In genomic region chr10:30392564-30392990, GRCh38 we compare ENCODE assay signal across 1 cellular context.
TF ChIP-seq lines count a peak whose summit lies in the region.

No MANE protein-coding gene starts in this region.

TF ChIP-seq in HepG2, 621 proteins besides CTCF, POLR2A, EP300 and RAD21 (continued from another document and continues in another):
- peak; percentile 49; the same call in 1 of the 2 replicates for TF ChIP-seq HNF1B (CRISPR knock-in tag; IDR thresholded peaks at IDR 0.05)
- TF ChIP-seq ZNF577 (CRISPR knock-in tag; IDR thresholded peaks at IDR 0.05; ENCODE audit: borderline replicate concordance, low read depth): no peak
- TF ChIP-seq NCOR1 (IDR thresholded peaks at IDR 0.05; ENCODE audit: borderline replicate concordance, low read length): no peak
- no peak for TF ChIP-seq ARID3A (IDR thresholded peaks at IDR 0.05; ENCODE audit: low read depth, low read length)
- TF ChIP-seq ZNF589 (CRISPR knock-in tag; conservative IDR thresholded peaks at IDR 0.05): no peak
- peak; percentile 99 for TF ChIP-seq STAG1 (CRISPR knock-in tag; IDR thresholded peaks at IDR 0.05)
- peak; percentile 34; the same call in 1 of the 2 replicates for TF ChIP-seq IRF2 (CRISPR knock-in tag; IDR thresholded peaks at IDR 0.05)
- 0 out of 2 replicates have a peak, but pooled peaks have one; percentile 31 for TF ChIP-seq SPEN (CRISPR knock-in tag; IDR thresholded peaks at IDR 0.05; ENCODE audit: low read depth)
- peak; percentile 50; the same call in 1 of the 2 replicates for TF ChIP-seq ZNF839 (CRISPR knock-in tag; IDR thresholded peaks at IDR 0.05; ENCODE audit: borderline replicate concordance)
- no peak for TF ChIP-seq MTA3 (CRISPR knock-in tag; IDR thresholded peaks at IDR 0.05)
- TF ChIP-seq ZNF782 (CRISPR knock-in tag; IDR thresholded peaks at IDR 0.05; ENCODE audit: borderline replicate concordance): 0 out of 2 replicates have a peak, but pooled peaks have one; percentile 34
- TF ChIP-seq RARA (CRISPR knock-in tag; IDR thresholded peaks at IDR 0.05): 0 out of 2 replicates have a peak, but pooled peaks have one; percentile 17
- TF ChIP-seq RXRB (CRISPR knock-in tag; IDR thresholded peaks at IDR 0.05; ENCODE audit: borderline replicate concordance): peak; percentile 43; the same call in 1 of the 2 replicates
- peak; percentile 40; the same call in 1 of the 2 replicates for TF ChIP-seq ZMYM3 (CRISPR knock-in tag; IDR thresholded peaks at IDR 0.05)
- no peak for TF ChIP-seq ZNF414 (CRISPR knock-in tag; IDR thresholded peaks at IDR 0.05)
- peak; percentile 48; the same call in 1 of the 2 replicates for TF ChIP-seq HOXA3 (CRISPR knock-in tag; IDR thresholded peaks at IDR 0.05)
- peak; percentile 39 for TF ChIP-seq TEAD3 (CRISPR knock-in tag; optimal IDR thresholded peaks at IDR 0.05; ENCODE audit: borderline replicate concordance)
- TF ChIP-seq PATZ1 (CRISPR knock-in tag; IDR thresholded peaks at IDR 0.05): 0 out of 2 replicates have a peak, but pooled peaks have one; percentile 26
- TF ChIP-seq EZH2 (conservative IDR thresholded peaks at IDR 0.05; ENCODE audit: low read depth, low read length): no peak
- no peak for TF ChIP-seq MXD3 (CRISPR knock-in tag; IDR thresholded peaks at IDR 0.05)
- no peak for TF ChIP-seq MED1 (CRISPR knock-in tag; IDR thresholded peaks at IDR 0.05)
- no peak for TF ChIP-seq MAFK (conservative IDR thresholded peaks at IDR 0.05 in 1 of 2, IDR thresholded peaks at IDR 0.05 in 1 of 2; ENCODE audit: low read length in 2 of 2)
- TF ChIP-seq TGIF2 (CRISPR knock-in tag; IDR thresholded peaks at IDR 0.05): no peak
- no peak for TF ChIP-seq SNAPC2 (CRISPR knock-in tag; IDR thresholded peaks at IDR 0.05)
- peak; percentile 45; the same call in 1 of the 2 replicates for TF ChIP-seq TFAP4 (IDR thresholded peaks at IDR 0.05; ENCODE audit: borderline replicate concordance, low read depth)
- no peak for TF ChIP-seq KLF16 (CRISPR knock-in tag; IDR thresholded peaks at IDR 0.05)
- no peak for TF ChIP-seq ZBTB4 (CRISPR knock-in tag; IDR thresholded peaks at IDR 0.05; ENCODE audit: borderline replicate concordance)
- no peak for TF ChIP-seq ZKSCAN1 (IDR thresholded peaks at IDR 0.05; ENCODE audit: low read length)
- TF ChIP-seq ERF (CRISPR knock-in tag; IDR thresholded peaks at IDR 0.05): peak; percentile 61; the same call in 1 of the 2 replicates
- no peak for TF ChIP-seq CENPX (CRISPR knock-in tag; IDR thresholded peaks at IDR 0.05)
- TF ChIP-seq ATM (IDR thresholded peaks at IDR 0.05; ENCODE audit: borderline replicate concordance): no peak
- no peak for TF ChIP-seq DRAP1 (CRISPR knock-in tag; IDR thresholded peaks at IDR 0.05)
- 0 out of 2 replicates have a peak, but pooled peaks have one; percentile 35 for TF ChIP-seq UBTF (CRISPR knock-in tag; IDR thresholded peaks at IDR 0.05)
- no peak for TF ChIP-seq ZNF7 (CRISPR knock-in tag; IDR thresholded peaks at IDR 0.05)
- no peak for TF ChIP-seq CREB1 (IDR thresholded peaks at IDR 0.05)
- no peak for TF ChIP-seq CREB1 (CRISPR knock-in tag; IDR thresholded peaks at IDR 0.05)
- peak; percentile 58; the same call in 1 of the 2 replicates for TF ChIP-seq KDM2A (CRISPR knock-in tag; IDR thresholded peaks at IDR 0.05; ENCODE audit: borderline replicate concordance, low read depth)
- TF ChIP-seq ZNF883 (CRISPR knock-in tag; IDR thresholded peaks at IDR 0.05; ENCODE audit: not compliant biosample characterization): peak; percentile 68
- peak; percentile 33; the same call in 1 of the 2 replicates for TF ChIP-seq SALL2 (CRISPR knock-in tag; IDR thresholded peaks at IDR 0.05)
- TF ChIP-seq THAP9 (CRISPR knock-in tag; IDR thresholded peaks at IDR 0.05; ENCODE audit: borderline replicate concordance): peak; percentile 39; the same call in 1 of the 2 replicates
- no peak for TF ChIP-seq POLR2AphosphoS2 (IDR thresholded peaks at IDR 0.05; ENCODE audit: low read depth, low read length)
- TF ChIP-seq RXRA (CRISPR knock-in tag; IDR thresholded peaks at IDR 0.05): 0 out of 2 replicates have a peak, but pooled peaks have one; percentile 53
- TF ChIP-seq YY1 (IDR thresholded peaks at IDR 0.05; ENCODE audit: insufficient read depth, insufficient replicate concordance, low read depth, low read length): peak; percentile 34
- TF ChIP-seq ZNF235 (CRISPR knock-in tag; IDR thresholded peaks at IDR 0.05; ENCODE audit: borderline replicate concordance): no peak
- peak; percentile 99 for TF ChIP-seq ZSCAN25 (CRISPR knock-in tag; IDR thresholded peaks at IDR 0.05)
- peak; percentile 30; the same call in 1 of the 2 replicates for TF ChIP-seq SAP130 (CRISPR knock-in tag; IDR thresholded peaks at IDR 0.05; ENCODE audit: low read depth)
- no peak for TF ChIP-seq RNF2 (conservative IDR thresholded peaks at IDR 0.05; ENCODE audit: low read depth)
